ENCODE assay signal across 11 cellular contexts in the genomic region with DNA sequence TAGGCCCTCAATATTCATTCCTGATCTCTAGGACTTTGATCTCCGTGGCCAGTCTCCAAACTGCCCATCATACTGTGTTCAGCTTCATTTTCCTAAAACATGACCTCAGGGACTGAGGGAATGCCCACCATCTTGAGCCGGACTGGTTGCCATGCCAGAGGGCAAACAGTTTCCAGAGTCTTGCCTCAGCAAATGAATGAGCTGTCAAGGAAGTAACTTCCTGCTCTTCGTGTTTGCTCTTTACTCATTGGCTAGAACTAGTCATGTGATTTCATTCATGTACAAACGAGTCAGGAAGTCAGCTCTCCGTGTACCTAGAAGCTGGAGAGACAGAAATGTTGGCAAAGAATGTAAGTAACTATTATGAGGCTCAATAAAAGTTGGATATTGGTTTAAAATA.
A peak's percentile ranks its signal among the peaks of the same experiment; 100 is the strongest.
DNase-seq lines count a peak whose midpoint lies in the region; ATAC-seq and TF ChIP-seq lines count a peak whose summit lies in the region.
"Had no signal": no experiment of that assay in that cellular context is flagged by ENCODE, and none has a peak within 500 bp of the region (broad histone marks: within the 10 kb centered on the region; RNA-seq: fewer than 3 reads in every experiment).

No MANE protein-coding gene starts in this region.

- ATAC-seq in HG02852 (IDR thresholded peaks at IDR 0.05; ENCODE audit: unreplicated experiment) = no peak

- H3K27me3 ChIP-seq in WERI-Rb-1 (ENCODE audit: insufficient read depth, low read depth, severe bottlenecking) = no peaks in the 10 kb centered on the region

- no peaks in the 10 kb centered on the region for H3K36me3 ChIP-seq in WERI-Rb-1

- H3K27ac ChIP-seq in RWPE1 = no peak overlapping the region
- no peak overlapping the region for H3K27ac ChIP-seq in WERI-Rb-1

- DNase-seq in NOMO-1 treated with DMSO at 0.1 percent for 48 hours (lab: John Stamatoyannopoulos, UW; ENCODE audit: unreplicated experiment) = peak; percentile 40
- DNase-seq in NOMO-1 treated with dmso at 0.1 percent for 144 hours (lab: John Stamatoyannopoulos, UW; ENCODE audit: unreplicated experiment) = no peak
- DNase-seq in LoVo (ENCODE audit: low spot score) = peak; percentile 30
- peak; percentile 19 for DNase-seq in RWPE1 (ENCODE audit: low spot score)
- DNase-seq in kidney tubule cell (ENCODE audit: low spot score) = peak; percentile 20
- DNase-seq in NK-92 treated with Interleukin-12 subunit alpha and Interleukin-12 subunit beta, amount 100 ng/mL, for 24 hours (lab: John Stamatoyannopoulos, UW) = no peak
- no peak for DNase-seq in WERI-Rb-1
- DNase-seq: activated naive CD8-positive, alpha-beta T cell treated with anti-CD3 and anti-CD28 coated beads for 36 hours; islet precursor cell; naive B cell had no signal

- POLR2A ChIA-PET in RWPE1 (lab: Yijun Ruan, JAX; ENCODE audit: low non-redundant PET) = no interaction called here

- no peak for TF ChIP-seq CTCF in RWPE1 (conservative IDR thresholded peaks at IDR 0.05; ENCODE audit: low read depth)
- TF ChIP-seq CTCF in WERI-Rb-1 (IDR thresholded peaks at IDR 0.05; ENCODE audit: low read depth, low read length) = no peak

- CTCF ChIA-PET in RWPE1 (lab: Yijun Ruan, JAX) = no interaction called here

- peaks cover 5% of the 10 kb centered on the region for H3K9me3 ChIP-seq in WERI-Rb-1 (ENCODE audit: severe bottlenecking)

- H3K4me3 ChIP-seq in WERI-Rb-1 (ENCODE audit: low read depth, low read length) = no peak overlapping the region

Comparison
In these comparisons a context has a peak if more than half of its experiments do, and no peak if none do; other contexts are left out.
1. DNase-seq: peak in NOMO-1 treated with DMSO at 0.1 percent for 48 hours (single experiment), LoVo (single experiment), RWPE1 (single experiment) and kidney tubule cell (single experiment); none in NOMO-1 treated with dmso at 0.1 percent for 144 hours (single experiment), NK-92 treated with Interleukin-12 subunit alpha and Interleukin-12 subunit beta, amount 100 ng/mL, for 24 hours (single experiment) and WERI-Rb-1 (single experiment).